16 cellular contexts compared by ENCODE assay signal in the genomic region with DNA sequence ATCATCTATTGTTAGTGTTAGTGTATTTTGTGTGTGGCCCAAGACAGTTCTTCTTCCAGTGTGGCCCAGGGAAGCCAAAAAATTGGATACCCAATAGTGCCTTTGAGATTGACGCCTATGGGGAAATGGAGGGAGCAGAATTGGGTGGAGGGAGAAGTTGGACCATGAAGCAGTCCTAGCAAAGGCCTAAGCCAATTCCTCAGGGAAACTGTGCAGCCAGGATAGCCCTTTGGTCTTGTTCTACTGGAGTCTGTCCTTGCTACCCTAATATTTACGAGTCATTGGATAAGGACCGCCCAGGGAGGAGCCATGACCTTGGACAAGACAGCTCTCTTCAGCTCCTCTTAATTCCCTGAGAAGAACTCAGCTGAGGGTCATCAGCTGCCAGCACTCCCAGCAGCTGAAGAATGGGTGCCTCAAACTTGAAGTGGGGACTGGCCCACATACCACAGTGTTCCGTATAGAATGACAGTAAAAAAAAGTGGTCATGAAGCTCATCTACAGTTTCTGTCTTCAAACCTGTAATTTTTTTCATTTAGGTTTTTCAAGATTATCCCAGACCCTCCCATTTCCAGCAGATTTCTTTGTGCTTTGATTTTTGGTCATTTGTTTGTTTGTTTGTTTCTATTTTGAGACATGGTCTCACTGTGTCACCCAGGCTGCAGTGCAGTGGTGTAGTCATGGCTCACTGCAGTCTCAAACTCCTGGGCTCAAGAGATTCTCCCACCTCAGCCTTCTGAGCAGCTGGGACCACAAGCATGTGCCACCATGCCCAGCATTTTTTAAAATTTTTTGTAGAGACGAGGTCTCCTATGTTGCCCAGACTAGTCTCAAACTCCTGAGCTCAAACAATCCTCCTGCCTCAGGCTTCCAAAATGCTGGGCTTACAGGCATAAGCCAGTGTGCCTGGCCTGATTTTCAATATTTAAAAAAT.
DNase-seq lines count a peak whose midpoint lies in the region; ATAC-seq, FAIRE-seq and TF ChIP-seq lines count a peak whose summit lies in the region.
"Had no signal": no experiment of that assay in that cellular context is flagged by ENCODE, and none has a peak within 500 bp of the region (broad histone marks: within the 10 kb centered on the region; RNA-seq: fewer than 3 reads in every experiment).

No MANE protein-coding gene starts in this region.

- no peak for TF ChIP-seq CTCF in HepG2 (CRISPR knock-in tag; IDR thresholded peaks at IDR 0.05)
- no peak for TF ChIP-seq CTCF in right lobe of liver (IDR thresholded peaks at IDR 0.05)
- no peak for TF ChIP-seq CTCF in esophagus muscularis mucosa (IDR thresholded peaks at IDR 0.05)
- no peak for TF ChIP-seq CTCF in neural crest cell (conservative IDR thresholded peaks at IDR 0.05)
- no peak for TF ChIP-seq CTCF in testis (IDR thresholded peaks at IDR 0.05)
- no peak for TF ChIP-seq CTCF in BE2C (IDR thresholded peaks at IDR 0.05; ENCODE audit: low read depth, low read length)

- no peak overlapping the region for H3K4me2 ChIP-seq in HepG2 (ENCODE audit: low read depth, low read length)

- BruUV-seq in HepG2 (replicated peaks; lab: Mats Ljungman, UMichigan), result no TSS peak

- H3K27me3 Mint-ChIP-seq in neural crest cell (ENCODE audit: low read depth), result no peaks in the 10 kb centered on the region
- H3K27me3 Mint-ChIP-seq: CD4-positive, alpha-beta T cell had no signal

- WGBS in HepG2 (ENCODE audit: low lambda C conversion rate), result 60% methylated on average over 5 of the region's 5 CpGs
- WGBS in right lobe of liver (ENCODE audit: insufficient coverage, low coverage, low lambda C conversion rate, missing lambda C conversion rate), result 90% methylated on average over 4 of the region's 5 CpGs
- 85% methylated on average over 5 of the region's 5 CpGs for WGBS in esophagus muscularis mucosa
- 56 to 66% methylated on average over 5 of the region's 5 CpGs for WGBS in testis, 2 donors

- H3K4me3 Mint-ChIP-seq in neural crest cell, result no peak overlapping the region
- H3K4me3 Mint-ChIP-seq: CD4-positive, alpha-beta T cell had no signal

- H3K4me3 ChIP-seq in HepG2 (replicated peaks in 1 of 3; ENCODE audit: insufficient read depth in 1 of 3, low read depth in 2 of 3, low read length in 3 of 3) (no peak overlapping the region), right lobe of liver (no peak overlapping the region), esophagus muscularis mucosa (no peak overlapping the region), testis (no peak overlapping the region), BE2C (ENCODE audit: low read depth, low read length) (no peak overlapping the region)
- H3K4me3 ChIP-seq: GM12878 had no signal

- H3K9ac ChIP-seq in HepG2 (ENCODE audit: insufficient read depth, low read depth, low read length), result no peak overlapping the region

- H3K4me1 ChIP-seq in HepG2 (ENCODE audit: insufficient read depth, low read length) (no peaks in the 10 kb centered on the region), right lobe of liver (no peaks in the 10 kb centered on the region), esophagus muscularis mucosa (no peaks in the 10 kb centered on the region), testis (no peaks in the 10 kb centered on the region), BE2C (no peaks in the 10 kb centered on the region)

- no peaks in the 10 kb centered on the region for H3K79me2 ChIP-seq in HepG2 (ENCODE audit: insufficient read depth, low read length)

- CTCF ChIA-PET in HepG2 (lab: Yijun Ruan, JAX; ENCODE audit: low intra/inter-chr PET ratio, low total read pairs), result no interaction called here

- FAIRE-seq in HepG2 (lab: Jason Lieb, UNC), result no peak
- FAIRE-seq: GM12878, GM18507 had no signal

- no peak overlapping the region for H2AFZ ChIP-seq in HepG2 (ENCODE audit: low read length)

- H3K27ac ChIP-seq in HepG2 (ENCODE audit: extremely low read length, insufficient read depth, low read length), result no peak overlapping the region
- H3K27ac ChIP-seq in right lobe of liver, result no peak overlapping the region
- H3K27ac ChIP-seq in esophagus muscularis mucosa (replicated peaks in 1 of 4), result no peak overlapping the region
- no peak overlapping the region for H3K27ac ChIP-seq in testis

- no peak for TF ChIP-seq POLR2A in HepG2 (IDR thresholded peaks at IDR 0.05; ENCODE audit: insufficient read depth in 1 of 2, low read depth in 2 of 2, low read length in 2 of 2)
- TF ChIP-seq POLR2A in right lobe of liver (IDR thresholded peaks at IDR 0.05), result no peak
- no peak for TF ChIP-seq POLR2A in esophagus muscularis mucosa (IDR thresholded peaks at IDR 0.05; ENCODE audit: low read depth)
- no peak for TF ChIP-seq POLR2A in testis (IDR thresholded peaks at IDR 0.05)

- H3K9me3 Mint-ChIP-seq in neural crest cell, result peaks cover 3% of the 10 kb centered on the region

- DNase-seq in HepG2 (ENCODE audit: low spot score) (no peak), right lobe of liver (no peak), esophagus muscularis mucosa (ENCODE audit: extremely low spot score) (peak; percentile 64), neural crest cell (ENCODE audit: low read depth, low spot score) (no peak), testis (peak; percentile 27), globus pallidus (ENCODE audit: low spot score) (no peak), SIG-M5 treated with dmso at 0.1 percent for 504 hours (lab: John Stamatoyannopoulos, UW; ENCODE audit: unreplicated experiment) (no peak), BE2C (no peak)
- DNase-seq: 8988T; AML-193; C1 segment of cervical spinal cord; CD4-positive, alpha-beta T cell; DMS79 had no signal

- no peak for TF ChIP-seq RAD21 in HepG2 (CRISPR knock-in tag; IDR thresholded peaks at IDR 0.05)

- H4K20me1 ChIP-seq in HepG2 (ENCODE audit: insufficient read depth, low read length), result 0 out of 2 replicates have a peak, but pooled peaks cover 2% of the 10 kb centered on the region

- H3K9me3 ChIP-seq in HepG2 (ENCODE audit: low read length) (no peaks in the 10 kb centered on the region), right lobe of liver (no peaks in the 10 kb centered on the region), esophagus muscularis mucosa (peaks cover 0 to 15% (median 2%) of the 10 kb centered on the region in 4 donors), testis (no peaks in the 10 kb centered on the region), BE2C (no peaks in the 10 kb centered on the region)

- TF ChIP-seq EP300 in HepG2 (IDR thresholded peaks at IDR 0.05; ENCODE audit: low read depth in 2 of 2, low read length in 2 of 2) (no peak), HepG2 (CRISPR knock-in tag; IDR thresholded peaks at IDR 0.05; ENCODE audit: borderline replicate concordance) (no peak), esophagus muscularis mucosa (IDR thresholded peaks at IDR 0.05) (no peak)

- no peaks in the 10 kb centered on the region for H3K4me1 Mint-ChIP-seq in neural crest cell

- H3K36me3 ChIP-seq in HepG2 (replicated peaks in 1 of 2; ENCODE audit: control insufficient read depth in 1 of 2, insufficient read depth in 2 of 2, low read length in 2 of 2) (no peaks in the 10 kb centered on the region), right lobe of liver (no peaks in the 10 kb centered on the region), esophagus muscularis mucosa (no peaks in the 10 kb centered on the region), testis (ENCODE audit: low read depth, missing control alignments) (no peaks in the 10 kb centered on the region), BE2C (no peaks in the 10 kb centered on the region)

- peak overlapping the region; percentile 47 for H3K27ac Mint-ChIP-seq in neural crest cell (ENCODE audit: unreplicated experiment)
- H3K27ac Mint-ChIP-seq: CD4-positive, alpha-beta T cell had no signal

- POLR2A ChIA-PET in HepG2 (lab: Yijun Ruan, JAX), result no interaction called here

- intact Hi-C loops in HepG2 (cut with micrococcal nuclease; ENCODE audit: unreplicated experiment) (no loop called here), right lobe of liver (cut with DNase I) (no loop called here), esophagus muscularis mucosa (cut with DNase I) (no loop called here), testis (cut with DNase I; ENCODE audit: low total_unique reads) (no loop called here)

- peak; percentile 30 for ATAC-seq in HepG2
- ATAC-seq in right lobe of liver, result no peak
- ATAC-seq: GM12878, HCT116 had no signal

- peaks cover 3% of the 10 kb centered on the region for H3K36me3 Mint-ChIP-seq in neural crest cell (ENCODE audit: low read depth)

- in situ Hi-C loops in HepG2 (cut with HindIII; ENCODE audit: extremely low pct_ligation_motif_present, low pct_unique_long_range_greater_than_20kb), result no loop called here

- H3K27me3 ChIP-seq in HepG2 (ENCODE audit: control insufficient read depth in 1 of 2, insufficient read depth in 2 of 2, low read length in 2 of 2) (no peaks in the 10 kb centered on the region), right lobe of liver (no peaks in the 10 kb centered on the region), esophagus muscularis mucosa (no peaks in the 10 kb centered on the region), testis (no peaks in the 10 kb centered on the region), BE2C (no peaks in the 10 kb centered on the region)

TF ChIP-seq in HepG2, 621 proteins besides CTCF, POLR2A, EP300 and RAD21 (continues in another document):
- TF ChIP-seq ZNF678 (CRISPR knock-in tag; IDR thresholded peaks at IDR 0.05) (no peak), POLR2G (IDR thresholded peaks at IDR 0.05; ENCODE audit: low read depth, low read length) (0 out of 2 replicates have a peak, but pooled peaks have one; percentile 55), ZBTB42 (CRISPR knock-in tag; IDR thresholded peaks at IDR 0.05) (no peak), ZNF235 (CRISPR knock-in tag; IDR thresholded peaks at IDR 0.05; ENCODE audit: borderline replicate concordance) (no peak)
- TF ChIP-seq, protein P1, sequence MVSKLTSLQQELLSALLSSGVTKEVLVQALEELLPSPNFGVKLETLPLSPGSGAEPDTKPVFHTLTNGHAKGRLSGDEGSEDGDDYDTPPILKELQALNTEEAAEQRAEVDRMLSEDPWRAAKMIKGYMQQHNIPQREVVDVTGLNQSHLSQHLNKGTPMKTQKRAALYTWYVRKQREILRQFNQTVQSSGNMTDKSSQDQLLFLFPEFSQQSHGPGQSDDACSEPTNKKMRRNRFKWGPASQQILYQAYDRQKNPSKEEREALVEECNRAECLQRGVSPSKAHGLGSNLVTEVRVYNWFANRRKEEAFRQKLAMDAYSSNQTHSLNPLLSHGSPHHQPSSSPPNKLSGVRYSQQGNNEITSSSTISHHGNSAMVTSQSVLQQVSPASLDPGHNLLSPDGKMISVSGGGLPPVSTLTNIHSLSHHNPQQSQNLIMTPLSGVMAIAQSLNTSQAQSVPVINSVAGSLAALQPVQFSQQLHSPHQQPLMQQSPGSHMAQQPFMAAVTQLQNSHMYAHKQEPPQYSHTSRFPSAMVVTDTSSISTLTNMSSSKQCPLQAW (CRISPR knock-in tag; IDR thresholded peaks at IDR 0.05), result no peak

Comparison
In these comparisons a context has a peak if more than half of its experiments do, and no peak if none do; other contexts are left out.
1. DNase-seq: peak in esophagus muscularis mucosa (single experiment) and testis (single experiment); none in HepG2 (single experiment), right lobe of liver (0 of 3), neural crest cell (single experiment), globus pallidus (single experiment), SIG-M5 treated with dmso at 0.1 percent for 504 hours (single experiment) and BE2C (single experiment).